In the genomic region with DNA sequence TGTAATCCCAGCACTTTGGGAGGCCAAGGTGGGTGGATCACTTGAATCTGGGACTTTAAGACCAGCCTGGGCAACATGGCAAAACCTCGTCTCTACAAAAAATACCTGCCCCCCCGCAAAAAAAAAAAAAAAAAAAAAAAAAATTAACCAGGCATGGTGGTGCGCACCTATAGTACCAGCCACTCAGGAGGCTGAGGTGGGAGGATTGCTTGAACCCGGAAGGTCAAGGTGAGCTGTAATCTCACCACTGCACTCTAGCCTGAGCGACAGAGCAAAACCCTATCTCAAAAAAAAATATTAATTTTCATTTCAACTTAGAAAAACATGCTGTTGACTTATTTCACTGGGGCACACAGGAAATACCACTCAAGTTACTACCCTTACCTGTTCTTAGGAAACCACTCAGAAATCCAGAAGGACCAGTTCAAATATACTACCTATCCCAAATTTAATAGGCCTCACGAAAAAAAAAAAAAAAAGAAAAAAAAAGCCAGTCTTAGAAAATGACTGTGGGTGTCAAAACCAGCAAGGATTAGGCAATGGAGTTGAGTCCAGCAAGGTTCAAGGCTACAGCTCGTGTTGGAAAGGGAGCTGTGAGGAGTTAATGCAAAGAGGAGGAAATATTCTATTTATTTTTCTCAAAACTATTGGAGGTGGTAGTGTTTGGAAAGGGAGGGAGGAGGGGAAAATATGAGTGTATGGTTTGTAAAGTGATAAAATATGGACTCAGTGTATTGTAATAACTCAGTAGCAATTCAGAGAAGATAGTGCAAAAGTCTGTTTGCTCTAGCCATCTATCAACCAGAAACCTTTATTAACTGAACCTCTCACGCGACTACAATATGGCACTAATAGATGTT, we compare ENCODE assay signal across 12 cellular contexts. TPM values are rescaled to one million over a fixed set of nuclear protein-coding genes. Genes with fewer than 3 reads are reported as not detected.
DNase-seq lines count a peak whose midpoint lies in the region; ATAC-seq and TF ChIP-seq lines count a peak whose summit lies in the region.
"Had no signal": no experiment of that assay in that cellular context is flagged by ENCODE, and none has a peak within 500 bp of the region (broad histone marks: within the 10 kb centered on the region; RNA-seq: fewer than 3 reads in every experiment).

No MANE protein-coding gene starts in this region.

- H3K27me3 ChIP-seq in iPS-18a (ENCODE audit: control insufficient read depth, insufficient read depth, low read length): no peaks in the 10 kb centered on the region
- no peaks in the 10 kb centered on the region for H3K27me3 ChIP-seq in gastrocnemius medialis

- H3K4me1 ChIP-seq in iPS-18a (ENCODE audit: control insufficient read depth, low read depth, low read length) (peaks cover 62% of the 10 kb centered on the region), gastrocnemius medialis (peaks cover 32 to 35% of the 10 kb centered on the region in 2 donors)

- H3K4me3 ChIP-seq in iPS-18a (ENCODE audit: low read length) (peak overlapping the region; percentile 86), gastrocnemius medialis (no peak overlapping the region)
- H3K4me3 ChIP-seq: left ventricle myocardium inferior had no signal

- H3K36me3 Mint-ChIP-seq in HFFc6 (ENCODE audit: low read depth): 0 out of 2 replicates have a peak, but pooled peaks cover 4% of the 10 kb centered on the region

- H3K9me3 Mint-ChIP-seq in HFFc6: no peaks in the 10 kb centered on the region

- intact Hi-C loops in gastrocnemius medialis (cut with DNase I; ENCODE audit: low total_unique reads): no loop called here

- H3K27me3 Mint-ChIP-seq in HFFc6 (ENCODE audit: insufficient read depth): peaks cover 1% of the 10 kb centered on the region

- in situ Hi-C loops in gastrocnemius medialis (cut with MboI; ENCODE audit: low sequenced_read_pairs in 4 of 4): no loop called here

- peak overlapping the region; percentile 99 for H3K27ac ChIP-seq in iPS-18a (ENCODE audit: low read length)
- H3K27ac ChIP-seq in gastrocnemius medialis: peak overlapping the region in 3 of 4 donors; percentile 91 to 93 (median 93)

- no peak for ATAC-seq in gastrocnemius medialis
- ATAC-seq in HG02885 (IDR thresholded peaks at IDR 0.05; ENCODE audit: poor library complexity, unreplicated experiment): no peak
- ATAC-seq in HG03520 (IDR thresholded peaks at IDR 0.05; ENCODE audit: unreplicated experiment): no peak

- peak overlapping the region; percentile 98 for H3K27ac Mint-ChIP-seq in HFFc6

- H3K4me3 Mint-ChIP-seq in HFFc6: no peak overlapping the region

- no peaks in the 10 kb centered on the region for H3K36me3 ChIP-seq in iPS-18a (ENCODE audit: control insufficient read depth, low read depth, low read length)
- no peaks in the 10 kb centered on the region for H3K36me3 ChIP-seq in gastrocnemius medialis
- H3K36me3 ChIP-seq: left ventricle myocardium inferior had no signal

- peaks cover 62% of the 10 kb centered on the region for H3K4me1 Mint-ChIP-seq in HFFc6 (ENCODE audit: low read depth)

- no peaks in the 10 kb centered on the region for H3K9me3 ChIP-seq in iPS-18a (ENCODE audit: control insufficient read depth, low read depth, low read length)
- H3K9me3 ChIP-seq in gastrocnemius medialis: no peaks in the 10 kb centered on the region
- H3K9me3 ChIP-seq: left ventricle myocardium inferior had no signal

- no peak for TF ChIP-seq POLR2A in gastrocnemius medialis (IDR thresholded peaks at IDR 0.05)

- DNase-seq in HFFc6 (no peak), amniotic epithelial cell (ENCODE audit: low read depth) (peak; percentile 58), gastrocnemius medialis (no peak), amygdala (lab: John Stamatoyannopoulos, UW) (no peak), HuH-7.5 (ENCODE audit: low spot score) (no peak)
- DNase-seq: effector CD4-positive, alpha-beta T cell; left ventricle myocardium inferior; NCI-H1417 treated with DMSO at 0.1 percent for 48 hours; stimulated activated naive CD4-positive, alpha-beta T cell had no signal

- TF ChIP-seq CTCF in HFFc6 (IDR thresholded peaks at IDR 0.05): no peak
- TF ChIP-seq CTCF in gastrocnemius medialis (IDR thresholded peaks at IDR 0.05 in 4 of 5, conservative IDR thresholded peaks at IDR 0.05 in 1 of 5): no peak

- peak overlapping the region; percentile 99 for H3K9ac ChIP-seq in iPS-18a (ENCODE audit: low read length)

RNA-seq across cellular contexts. Expression of a gene that starts 33.9 kb away (rescaled TPM):
- total RNA-seq in HFFc6 (2021; fragmentation: NEBNext Ultra II Directional; extraction: Animal tissue kit (Norgen Biotek cat#: 25700)): 1 to 10 TPM; 3.6 to 6.3 (median 5.1) TPM
- 10 to 100 TPM in 2 of 4 donors, 1 to 10 TPM in 2; 5.0 to 23.0 (median 13.0) TPM for total RNA-seq in gastrocnemius medialis
